ENCODE assay signal across 1 cellular context in the genomic region with DNA sequence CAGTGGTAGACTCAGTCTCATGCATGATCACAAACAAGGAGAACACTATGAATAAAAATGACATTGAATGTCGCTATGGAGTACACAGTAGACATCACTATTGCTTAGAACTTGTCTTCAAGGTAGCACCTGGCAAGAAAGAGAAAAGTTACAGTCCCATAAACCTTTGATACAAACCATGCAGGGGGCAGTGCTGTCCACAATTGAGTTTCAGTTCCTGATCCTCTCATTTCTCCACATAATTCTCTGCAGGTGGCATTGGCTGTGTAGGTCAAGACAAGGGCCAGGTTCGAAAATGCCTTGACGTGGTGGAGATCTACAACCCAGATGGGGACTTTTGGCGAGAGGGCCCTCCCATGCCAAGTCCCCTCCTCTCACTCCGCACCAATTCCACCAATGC.
TF ChIP-seq lines count a peak whose summit lies in the region.

No MANE protein-coding gene starts in this region.

TF ChIP-seq in GM12878, 131 proteins besides CTCF, POLR2A, EP300 and RAD21:
- TF ChIP-seq, protein P1, sequence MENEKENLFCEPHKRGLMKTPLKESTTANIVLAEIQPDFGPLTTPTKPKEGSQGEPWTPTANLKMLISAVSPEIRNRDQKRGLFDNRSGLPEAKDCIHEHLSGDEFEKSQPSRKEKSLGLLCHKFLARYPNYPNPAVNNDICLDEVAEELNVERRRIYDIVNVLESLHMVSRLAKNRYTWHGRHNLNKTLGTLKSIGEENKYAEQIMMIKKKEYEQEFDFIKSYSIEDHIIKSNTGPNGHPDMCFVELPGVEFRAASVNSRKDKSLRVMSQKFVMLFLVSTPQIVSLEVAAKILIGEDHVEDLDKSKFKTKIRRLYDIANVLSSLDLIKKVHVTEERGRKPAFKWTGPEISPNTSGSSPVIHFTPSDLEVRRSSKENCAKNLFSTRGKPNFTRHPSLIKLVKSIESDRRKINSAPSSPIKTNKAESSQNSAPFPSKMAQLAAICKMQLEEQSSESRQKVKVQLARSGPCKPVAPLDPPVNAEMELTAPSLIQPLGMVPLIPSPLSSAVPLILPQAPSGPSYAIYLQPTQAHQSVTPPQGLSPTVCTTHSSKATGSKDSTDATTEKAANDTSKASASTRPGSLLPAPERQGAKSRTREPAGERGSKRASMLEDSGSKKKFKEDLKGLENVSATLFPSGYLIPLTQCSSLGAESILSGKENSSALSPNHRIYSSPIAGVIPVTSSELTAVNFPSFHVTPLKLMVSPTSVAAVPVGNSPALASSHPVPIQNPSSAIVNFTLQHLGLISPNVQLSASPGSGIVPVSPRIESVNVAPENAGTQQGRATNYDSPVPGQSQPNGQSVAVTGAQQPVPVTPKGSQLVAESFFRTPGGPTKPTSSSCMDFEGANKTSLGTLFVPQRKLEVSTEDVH (IDR thresholded peaks at IDR 0.05; ENCODE audit: low read depth, partially characterized antibody) = no peak
- TF ChIP-seq RELA (IDR thresholded peaks at IDR 0.05; ENCODE audit: borderline replicate concordance, partially characterized antibody) (no peak), MTA3 (IDR thresholded peaks at IDR 0.05; ENCODE audit: borderline replicate concordance, low read length) (no peak), NKRF (conservative IDR thresholded peaks at IDR 0.05) (no peak), PML (IDR thresholded peaks at IDR 0.05; ENCODE audit: low read length) (no peak), IRF4 (IDR thresholded peaks at IDR 0.05; ENCODE audit: low read depth, low read length) (no peak), CEBPB (IDR thresholded peaks at IDR 0.05; ENCODE audit: borderline replicate concordance in 1 of 2, low read depth in 2 of 2, low read length in 2 of 2) (no peak), SPI1 (IDR thresholded peaks at IDR 0.05; ENCODE audit: borderline replicate concordance, insufficient read depth, low read depth, low read length) (peak; percentile 71)
